In the genomic region with DNA sequence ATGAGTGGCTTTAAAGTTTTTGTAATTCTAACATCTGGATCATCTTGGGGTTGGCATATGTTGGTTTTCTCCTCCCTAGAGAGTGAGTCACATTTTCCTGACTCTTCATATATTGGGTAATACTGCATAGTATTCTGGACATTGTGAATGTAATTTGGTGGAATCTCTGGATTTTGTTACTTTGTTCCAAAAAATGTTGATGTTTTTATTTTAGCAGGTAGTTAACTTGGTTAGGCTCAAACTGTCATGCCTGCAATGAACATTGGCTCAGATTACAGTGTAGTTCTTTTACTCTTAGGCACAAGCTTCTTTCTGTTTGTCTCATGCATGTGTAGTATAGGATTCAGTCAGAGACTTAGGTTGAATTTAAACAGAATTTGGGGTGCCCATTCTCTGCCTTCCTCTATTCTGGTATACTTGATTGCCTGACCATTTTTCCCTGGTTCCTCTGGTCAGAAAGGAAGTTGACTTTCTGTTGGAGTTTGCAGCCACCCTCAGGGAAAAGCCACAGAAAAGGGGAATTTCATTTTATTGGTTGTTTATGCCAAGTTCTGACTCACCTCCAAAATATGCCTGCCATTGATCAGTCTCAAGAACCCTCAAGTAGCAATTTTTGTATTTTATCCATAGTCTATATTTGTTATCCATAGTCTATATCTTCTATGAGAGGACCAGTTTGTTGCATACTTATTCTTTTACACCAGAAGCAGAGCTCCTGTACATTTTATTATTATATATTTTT, we compare ENCODE assay signal across 10 cellular contexts.
A peak's percentile ranks its signal among the peaks of the same experiment; 100 is the strongest.
DNase-seq lines count a peak whose midpoint lies in the region; ATAC-seq, FAIRE-seq and TF ChIP-seq lines count a peak whose summit lies in the region.
"Had no signal": no experiment of that assay in that cellular context is flagged by ENCODE, and none has a peak within 500 bp of the region (broad histone marks: within the 10 kb centered on the region; RNA-seq: fewer than 3 reads in every experiment).

No MANE protein-coding gene starts in this region.

- peaks cover 0 to 2% of the 10 kb centered on the region in 2 experiments; a peak in 1 of 4 replicates for H3K36me3 ChIP-seq in GM12878 (ENCODE audit: control insufficient read depth in 2 of 2, insufficient read depth in 2 of 2, low read length in 1 of 2)
- H3K36me3 ChIP-seq in CD8-positive, alpha-beta T cell (ENCODE audit: insufficient read depth, low read length): no peaks in the 10 kb centered on the region
- H3K36me3 ChIP-seq: cardiac muscle cell had no signal

- H3K4me1 Mint-ChIP-seq in CD8-positive, alpha-beta T cell (ENCODE audit: low read depth): peaks cover 5% of the 10 kb centered on the region
- peaks cover 6% of the 10 kb centered on the region for H3K4me1 Mint-ChIP-seq in activated CD4-positive, alpha-beta memory T cell treated with anti-CD3 and anti-CD28 coated beads for 36 hours (ENCODE audit: low read depth)

- POLR2A ChIA-PET in GM12878 (lab: Charles Lee): no interaction called here
- POLR2A ChIA-PET in CD8-positive, alpha-beta T cell (lab: Charles Lee): no interaction called here
- POLR2A ChIA-PET in activated CD4-positive, alpha-beta memory T cell treated with anti-CD3 and anti-CD28 coated beads for 36 hours (lab: Charles Lee): no interaction called here

- H3K4me3 Mint-ChIP-seq in CD8-positive, alpha-beta T cell: no peak overlapping the region
- H3K4me3 Mint-ChIP-seq in activated CD4-positive, alpha-beta memory T cell treated with anti-CD3 and anti-CD28 coated beads for 36 hours: no peak overlapping the region

- TF ChIP-seq EP300 in GM12878 (IDR thresholded peaks at IDR 0.05; ENCODE audit: borderline replicate concordance in 1 of 2, control insufficient read depth in 1 of 2, low read depth in 2 of 2, low read length in 2 of 2): no peak

- H3K4me3 ChIP-seq in GM12878: no peak overlapping the region
- no peak overlapping the region for H3K4me3 ChIP-seq in CD8-positive, alpha-beta T cell (ENCODE audit: low read depth, low read length)
- H3K4me3 ChIP-seq: cardiac muscle cell had no signal

- FAIRE-seq in GM12878 (lab: Jason Lieb, UNC): no peak

- RAD21 ChIA-PET in GM12878 (lab: Charles Lee; ENCODE audit: unreplicated experiment): no interaction called here

- no peak for TF ChIP-seq POLR2A in GM12878 (IDR thresholded peaks at IDR 0.05; ENCODE audit: low read depth, low read length)

- no peaks in the 10 kb centered on the region for H4K20me1 ChIP-seq in GM12878 (ENCODE audit: control insufficient read depth, insufficient read depth)

- no TSS peak for BruUV-seq in GM12878 (replicated peaks; lab: Mats Ljungman, UMichigan)

- no peak for TF ChIP-seq RAD21 in GM12878 (IDR thresholded peaks at IDR 0.05; ENCODE audit: insufficient read depth, low read depth, low read length)

- H3K27ac ChIP-seq in GM12878 (ENCODE audit: control insufficient read depth, insufficient read depth): no peak overlapping the region
- no peak overlapping the region for H3K27ac ChIP-seq in CD8-positive, alpha-beta T cell (ENCODE audit: low read depth, low read length)
- H3K27ac ChIP-seq: cardiac muscle cell had no signal

- no peak overlapping the region for H3K4me2 ChIP-seq in GM12878 (ENCODE audit: control insufficient read depth, insufficient read depth)

- H3K9me3 Mint-ChIP-seq in CD8-positive, alpha-beta T cell: no peaks in the 10 kb centered on the region
- no peaks in the 10 kb centered on the region for H3K9me3 Mint-ChIP-seq in activated CD4-positive, alpha-beta memory T cell treated with anti-CD3 and anti-CD28 coated beads for 36 hours

- CTCF ChIA-PET in GM12878 (lab: Yijun Ruan, JAX): interaction anchor here (1.3 kb wide), 1 partner anchor 17 kb away, joined by 5 read pairs; no protein-coding TSS in a partner anchor
- CTCF ChIA-PET in CD8-positive, alpha-beta T cell (lab: Charles Lee): no interaction called here
- CTCF ChIA-PET in activated CD4-positive, alpha-beta memory T cell treated with anti-CD3 and anti-CD28 coated beads for 36 hours (lab: Charles Lee): interaction anchor here (1.0 kb wide), 1 partner anchor 185 kb away, joined by 7 read pairs; no protein-coding TSS in a partner anchor

- no peak overlapping the region for H2AFZ ChIP-seq in GM12878 (ENCODE audit: control insufficient read depth, low read depth, low read length)

- no peaks in the 10 kb centered on the region; the same call in 2 of the 3 replicates for H3K9me3 ChIP-seq in GM12878 (replicated peaks; ENCODE audit: control insufficient read depth, insufficient read depth, low read length)
- no peaks in the 10 kb centered on the region for H3K9me3 ChIP-seq in CD8-positive, alpha-beta T cell (ENCODE audit: low read length)

- TF ChIP-seq CTCF in GM12878 (IDR thresholded peaks at IDR 0.05 in 2 of 3, conservative IDR thresholded peaks at IDR 0.05 in 1 of 3; ENCODE audit: control insufficient read depth in 2 of 3, extremely low read depth in 1 of 3, insufficient read depth in 1 of 3, low read depth in 3 of 3, low read length in 3 of 3): no peak
- TF ChIP-seq CTCF in omental fat pad (IDR thresholded peaks at IDR 0.05): no peak
- TF ChIP-seq CTCF in CD8-positive, alpha-beta T cell (IDR thresholded peaks at IDR 0.05): no peak

- H3K79me2 ChIP-seq in GM12878 (ENCODE audit: control insufficient read depth, insufficient read depth, low read length): peaks cover 12% of the 10 kb centered on the region

- intact Hi-C loops in GM12878 (cut with micrococcal nuclease; ENCODE audit: unreplicated experiment): no loop called here
- intact Hi-C loops in CD8-positive, alpha-beta T cell (cut with DNase I, micrococcal nuclease): no loop called here
- intact Hi-C loops in activated CD4-positive, alpha-beta memory T cell treated with anti-CD3 and anti-CD28 coated beads for 36 hours (cut with micrococcal nuclease): no loop called here

- DNase-seq in Daoy (ENCODE audit: low read depth) (peak; percentile 65), KBM-7 (peak; percentile 42), GM12878 (ENCODE audit: low read depth, low spot score) (no peak), omental fat pad (ENCODE audit: low spot score) (no peak)
- no peak for DNase-seq in CD8-positive, alpha-beta T cell
- no peak for DNase-seq in activated CD4-positive, alpha-beta memory T cell treated with anti-CD3 and anti-CD28 coated beads for 36 hours
- DNase-seq: NCI-H2029 treated with DMSO at 0.1 percent for 48 hours had no signal

- peaks cover 25% of the 10 kb centered on the region for H3K36me3 Mint-ChIP-seq in CD8-positive, alpha-beta T cell
- H3K36me3 Mint-ChIP-seq in activated CD4-positive, alpha-beta memory T cell treated with anti-CD3 and anti-CD28 coated beads for 36 hours: peaks cover 16% of the 10 kb centered on the region

- H3K27ac Mint-ChIP-seq in CD8-positive, alpha-beta T cell: no peak overlapping the region
- H3K27ac Mint-ChIP-seq in activated CD4-positive, alpha-beta memory T cell treated with anti-CD3 and anti-CD28 coated beads for 36 hours: no peak overlapping the region

- H3K27me3 ChIP-seq in GM12878 (replicated peaks in 1 of 2; ENCODE audit: control insufficient read depth in 2 of 2, insufficient read depth in 2 of 2, low read length in 1 of 2): no peaks in the 10 kb centered on the region
- no peaks in the 10 kb centered on the region for H3K27me3 ChIP-seq in CD8-positive, alpha-beta T cell (ENCODE audit: insufficient read depth, low read length)
- H3K27me3 ChIP-seq: cardiac muscle cell had no signal

- ATAC-seq in GM12878 (peak; percentile 59), omental fat pad (ENCODE audit: low FRiP score) (peak; percentile 68), GM18520 (IDR thresholded peaks at IDR 0.05; ENCODE audit: unreplicated experiment) (no peak), HG02973 (IDR thresholded peaks at IDR 0.05; ENCODE audit: unreplicated experiment) (no peak)
- ATAC-seq in CD8-positive, alpha-beta T cell: no peak

- SMC1A ChIA-PET in GM12878 (lab: Charles Lee; ENCODE audit: uncharacterized antibody, unreplicated experiment): interaction anchor here (1.2 to 1.6 kb wide), 2 partner anchors 16 to 19 kb away, joined by 4 to 5 read pairs; no protein-coding TSS in a partner anchor

- in situ Hi-C loops in KBM-7 (cut with MboI; ENCODE audit: low pct_unique_long_range_greater_than_20kb, low sequenced_read_pairs): no loop called here
- in situ Hi-C loops in GM12878 (cut with MboI): no loop called here

- H3K4me1 ChIP-seq in GM12878 (ENCODE audit: control insufficient read depth, insufficient read depth, low read length): peaks cover 4% of the 10 kb centered on the region
- no peaks in the 10 kb centered on the region for H3K4me1 ChIP-seq in CD8-positive, alpha-beta T cell (ENCODE audit: insufficient read depth, low read length)

- H3K9ac ChIP-seq in GM12878 (ENCODE audit: control insufficient read depth, insufficient read depth, low read length): no peak overlapping the region

- no peaks in the 10 kb centered on the region for H3K27me3 Mint-ChIP-seq in CD8-positive, alpha-beta T cell (ENCODE audit: low read depth)
- H3K27me3 Mint-ChIP-seq in activated CD4-positive, alpha-beta memory T cell treated with anti-CD3 and anti-CD28 coated beads for 36 hours: no peaks in the 10 kb centered on the region

TF ChIP-seq in GM12878, 131 proteins besides CTCF, POLR2A, EP300 and RAD21 (continues in another document):
- TF ChIP-seq NBN (IDR thresholded peaks at IDR 0.05) (no peak), WRNIP1 (IDR thresholded peaks at IDR 0.05; ENCODE audit: borderline replicate concordance, low read depth, low read length) (no peak)
- TF ChIP-seq, protein P1, sequence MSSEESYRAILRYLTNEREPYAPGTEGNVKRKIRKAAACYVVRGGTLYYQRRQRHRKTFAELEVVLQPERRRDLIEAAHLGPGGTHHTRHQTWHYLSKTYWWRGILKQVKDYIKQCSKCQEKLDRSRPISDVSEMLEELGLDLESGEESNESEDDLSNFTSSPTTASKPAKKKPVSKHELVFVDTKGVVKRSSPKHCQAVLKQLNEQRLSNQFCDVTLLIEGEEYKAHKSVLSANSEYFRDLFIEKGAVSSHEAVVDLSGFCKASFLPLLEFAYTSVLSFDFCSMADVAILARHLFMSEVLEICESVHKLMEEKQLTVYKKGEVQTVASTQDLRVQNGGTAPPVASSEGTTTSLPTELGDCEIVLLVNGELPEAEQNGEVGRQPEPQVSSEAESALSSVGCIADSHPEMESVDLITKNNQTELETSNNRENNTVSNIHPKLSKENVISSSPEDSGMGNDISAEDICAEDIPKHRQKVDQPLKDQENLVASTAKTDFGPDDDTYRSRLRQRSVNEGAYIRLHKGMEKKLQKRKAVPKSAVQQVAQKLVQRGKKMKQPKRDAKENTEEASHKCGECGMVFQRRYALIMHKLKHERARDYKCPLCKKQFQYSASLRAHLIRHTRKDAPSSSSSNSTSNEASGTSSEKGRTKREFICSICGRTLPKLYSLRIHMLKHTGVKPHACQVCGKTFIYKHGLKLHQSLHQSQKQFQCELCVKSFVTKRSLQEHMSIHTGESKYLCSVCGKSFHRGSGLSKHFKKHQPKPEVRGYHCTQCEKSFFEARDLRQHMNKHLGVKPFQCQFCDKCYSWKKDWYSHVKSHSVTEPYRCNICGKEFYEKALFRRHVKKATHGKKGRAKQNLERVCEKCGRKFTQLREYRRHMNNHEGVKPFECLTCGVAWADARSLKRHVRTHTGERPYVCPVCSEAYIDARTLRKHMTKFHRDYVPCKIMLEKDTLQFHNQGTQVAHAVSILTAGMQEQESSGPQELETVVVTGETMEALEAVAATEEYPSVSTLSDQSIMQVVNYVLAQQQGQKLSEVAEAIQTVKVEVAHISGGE (CRISPR knock-in tag; IDR thresholded peaks at IDR 0.05): no peak

Comparison
In these comparisons a context has a peak if more than half of its experiments do, and no peak if none do; other contexts are left out.
1. DNase-seq: peak in Daoy (single experiment) and KBM-7 (single experiment); none in GM12878 (single experiment), omental fat pad (single experiment), CD8-positive, alpha-beta T cell (0 of 7) and activated CD4-positive, alpha-beta memory T cell treated with anti-CD3 and anti-CD28 coated beads for 36 hours (single experiment).
2. ATAC-seq: peak in GM12878 (single experiment) and omental fat pad (single experiment); none in GM18520 (single experiment), HG02973 (single experiment) and CD8-positive, alpha-beta T cell (single experiment).